ENCODE assay signal across 9 cellular contexts in the genomic region with DNA sequence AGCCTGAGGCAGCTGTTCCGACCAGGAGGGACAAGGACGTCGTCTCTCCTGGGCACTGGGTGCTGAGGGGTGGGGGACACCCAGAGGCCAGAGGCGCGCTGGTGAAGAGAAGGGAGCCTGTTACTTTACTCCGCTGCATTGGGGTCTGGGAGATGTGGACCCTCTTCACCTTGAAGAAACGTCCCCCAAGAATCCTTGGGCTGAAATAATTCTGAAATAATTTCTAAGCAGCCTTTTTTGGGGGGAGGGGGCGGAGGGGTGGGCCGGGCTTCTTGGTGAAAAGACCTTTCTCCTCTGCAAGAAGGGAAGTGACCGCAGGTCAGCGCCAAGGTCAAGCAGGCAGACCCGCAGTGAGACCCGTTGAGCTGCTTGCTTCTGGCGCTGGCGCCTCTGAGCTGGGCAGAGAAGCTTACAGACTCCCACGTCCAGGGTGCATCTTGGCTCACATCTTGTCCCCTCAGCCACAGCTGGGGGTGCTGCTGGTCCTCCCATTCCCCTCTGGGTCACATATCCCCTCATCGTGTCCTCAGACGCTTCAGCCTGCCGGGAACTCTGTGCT. TPM values are rescaled to one million over a fixed set of nuclear protein-coding genes. Genes with fewer than 3 reads are reported as not detected.
DNase-seq lines count a peak whose midpoint lies in the region; ATAC-seq and TF ChIP-seq lines count a peak whose summit lies in the region.
"Had no signal": no experiment of that assay in that cellular context is flagged by ENCODE, and none has a peak within 500 bp of the region (broad histone marks: within the 10 kb centered on the region; RNA-seq: fewer than 3 reads in every experiment).

No MANE protein-coding gene starts in this region.

- H3K4ac ChIP-seq in trophoblast cell (ENCODE audit: low read depth, low read length) = no peak overlapping the region

- H2AK5ac ChIP-seq in trophoblast cell (ENCODE audit: low read length) = no peak overlapping the region

- peaks cover 16% of the 10 kb centered on the region for H3K27me3 Mint-ChIP-seq in GM23338 (ENCODE audit: insufficient read depth, low read depth, poor library complexity)

- H3K9me3 ChIP-seq in PC-9 (ENCODE audit: insufficient read depth, low read depth) (no peaks in the 10 kb centered on the region), esophagus squamous epithelium (no peaks in the 10 kb centered on the region), trophoblast cell (ENCODE audit: insufficient read depth, low read depth, low read length) (peaks cover 3% of the 10 kb centered on the region), adrenal gland (replicated peaks in 1 of 3) (no peaks in the 10 kb centered on the region)

- no peak overlapping the region for H4K91ac ChIP-seq in trophoblast cell (ENCODE audit: low read depth, low read length)

- ATAC-seq in GM23338 (no peak), GM21529 (IDR thresholded peaks at IDR 0.05; ENCODE audit: unreplicated experiment) (no peak)

- H3F3A ChIP-seq in GM23338 (replicated peaks; ENCODE audit: low read depth) = no peaks in the 10 kb centered on the region
- peaks cover 13% of the 10 kb centered on the region for H3F3A ChIP-seq in PC-9 (ENCODE audit: insufficient read depth, low read depth)

- H3K9me2 ChIP-seq in GM23338 (ENCODE audit: insufficient read depth) (no peaks in the 10 kb centered on the region), PC-9 (ENCODE audit: insufficient read depth) (no peaks in the 10 kb centered on the region)

- POLR2A ChIA-PET in PC-9 (lab: Charles Lee; ENCODE audit: unreplicated experiment) = interaction anchor here (0.6 to 0.9 kb wide), 3 partner anchors 54 to 379 kb away, joined by 3 to 5 read pairs (median 4); partner anchors contain the start of gene RPS15A

- H3K27ac ChIP-seq in GM23338 (ENCODE audit: low read depth) = no peak overlapping the region
- H3K27ac ChIP-seq in PC-9 = no peak overlapping the region
- H3K27ac ChIP-seq in esophagus squamous epithelium = peak overlapping the region in 1 of 4 donors; percentile 72
- no peak overlapping the region for H3K27ac ChIP-seq in trophoblast cell (ENCODE audit: low read depth, low read length)
- peak overlapping the region in 1 of 5 donors; percentile 49 for H3K27ac ChIP-seq in adrenal gland

- H3K23ac ChIP-seq in trophoblast cell (ENCODE audit: low read length) = no peak overlapping the region

- 22 to 43% methylated on average over 6 to 9 of the region's 19 CpGs for WGBS in esophagus squamous epithelium, 2 donors
- WGBS in trophoblast cell (ENCODE audit: extremely low coverage, insufficient coverage, insufficient read length) = no CpG with 5 or more reads among the region's 19 CpGs
- WGBS in adrenal gland, 4 donors = 5 to 20% (median 17%) methylated on average over 7 to 19 of the region's 19 CpGs

- H2BK5ac ChIP-seq in trophoblast cell (ENCODE audit: low read depth, low read length, poor library complexity) = no peak overlapping the region

- no TSS peak for BruUV-seq in PC-9 (replicated peaks; lab: Mats Ljungman, UMichigan)

- intact Hi-C loops in PC-9 (cut with micrococcal nuclease; ENCODE audit: unreplicated experiment) = loop anchor here (5.0 kb wide), 1 partner anchor 718 kb away; no protein-coding TSS in a partner anchor
- intact Hi-C loops in esophagus squamous epithelium (cut with DNase I) = loop anchor here (5.0 kb wide), 1 partner anchor 77 kb away; no protein-coding TSS in a partner anchor
- intact Hi-C loops in adrenal gland (cut with DNase I) = loop anchor here in 1 of 2 donors (5.0 kb wide), 1 partner anchor 82 kb away; no protein-coding TSS in a partner anchor

- no peaks in the 10 kb centered on the region for H3K9me3 Mint-ChIP-seq in GM23338

- no peak overlapping the region for H2BK120ac ChIP-seq in trophoblast cell (ENCODE audit: insufficient read depth, low read length, poor library complexity)

- H3K79me2 ChIP-seq in GM23338 (replicated peaks; ENCODE audit: insufficient read depth) = no peaks in the 10 kb centered on the region
- 0 out of 2 replicates have a peak, but pooled peaks cover 8% of the 10 kb centered on the region for H3K79me2 ChIP-seq in PC-9 (ENCODE audit: low read depth)
- H3K79me2 ChIP-seq in trophoblast cell (ENCODE audit: control insufficient read depth, insufficient read depth, low read length, poor library complexity) = peaks cover 5% of the 10 kb centered on the region

- H2BK12ac ChIP-seq in trophoblast cell (ENCODE audit: low read length) = no peak overlapping the region

- H3K4me3 ChIP-seq in GM23338 (peak overlapping the region; percentile 89), PC-9 (peak overlapping the region; percentile 96), esophagus squamous epithelium (peak overlapping the region; percentile 53 to 78 (median 66)), trophoblast cell (ENCODE audit: low read depth, low read length) (no peak overlapping the region), adrenal gland (peak overlapping the region in 1 of 4 donors; percentile 57)

- H3K27me3 ChIP-seq in GM23338 (ENCODE audit: insufficient read depth) (peaks cover 23% of the 10 kb centered on the region), PC-9 (ENCODE audit: insufficient read depth, low read depth) (no peaks in the 10 kb centered on the region), esophagus squamous epithelium (peaks cover 0 to 31% (median 0%) of the 10 kb centered on the region in 4 donors), trophoblast cell (ENCODE audit: insufficient read depth, low read length) (peaks cover 5% of the 10 kb centered on the region), adrenal gland (peaks cover 9% of the 10 kb centered on the region)

- no peaks in the 10 kb centered on the region for H4K20me1 ChIP-seq in GM23338 (replicated peaks; ENCODE audit: insufficient read depth)
- H4K20me1 ChIP-seq in PC-9 (ENCODE audit: insufficient read depth) = no peaks in the 10 kb centered on the region

- H4K12ac ChIP-seq in trophoblast cell (ENCODE audit: low read depth, low read length) = no peak overlapping the region

- H3K9ac ChIP-seq in trophoblast cell (ENCODE audit: low read length) = no peak overlapping the region

- peak overlapping the region; percentile 69 for H3K4me3 Mint-ChIP-seq in GM23338

- CTCF ChIA-PET in PC-9 (lab: Charles Lee) = interaction anchor here (0.8 kb wide), 1 partner anchor 9 kb away, joined by 4 read pairs; no protein-coding TSS in a partner anchor

- peaks cover 7% of the 10 kb centered on the region; the same call in 2 of the 3 replicates for H3K4me1 Mint-ChIP-seq in GM23338

- H4K8ac ChIP-seq in trophoblast cell (ENCODE audit: low read depth, low read length) = no peak overlapping the region

- TF ChIP-seq POLR2A in esophagus squamous epithelium (IDR thresholded peaks at IDR 0.05) (no peak), adrenal gland (IDR thresholded peaks at IDR 0.05) (no peak)

- no peak overlapping the region for H3K14ac ChIP-seq in trophoblast cell (ENCODE audit: low read length)

- peak overlapping the region; percentile 87 for H3K4me2 ChIP-seq in GM23338
- peak overlapping the region; percentile 94 for H3K4me2 ChIP-seq in PC-9
- H3K4me2 ChIP-seq in trophoblast cell (ENCODE audit: low read length) = peak overlapping the region; percentile 96

- H3K79me1 ChIP-seq in trophoblast cell (ENCODE audit: low read length) = peaks cover 7% of the 10 kb centered on the region

- no peak overlapping the region for H3K27ac Mint-ChIP-seq in GM23338

- H3K36me3 ChIP-seq in GM23338 (ENCODE audit: insufficient read depth) = no peaks in the 10 kb centered on the region
- no peaks in the 10 kb centered on the region for H3K36me3 ChIP-seq in PC-9 (ENCODE audit: low read depth)
- H3K36me3 ChIP-seq in esophagus squamous epithelium = no peaks in the 10 kb centered on the region
- no peaks in the 10 kb centered on the region for H3K36me3 ChIP-seq in trophoblast cell (ENCODE audit: control insufficient read depth in 1 of 2, insufficient read depth in 2 of 2, low read length in 2 of 2)
- no peaks in the 10 kb centered on the region for H3K36me3 ChIP-seq in adrenal gland (replicated peaks in 1 of 2)

- TF ChIP-seq CTCF in GM23338 (conservative IDR thresholded peaks at IDR 0.05; ENCODE audit: low read depth in 2 of 2) (no peak), PC-9 (conservative IDR thresholded peaks at IDR 0.05) (no peak), esophagus squamous epithelium (IDR thresholded peaks at IDR 0.05) (no peak), adrenal gland (IDR thresholded peaks at IDR 0.05) (no peak)

- DNase-seq in GM23338 (ENCODE audit: low spot score) = peak; percentile 17
- DNase-seq in PC-9 = no peak
- DNase-seq in esophagus squamous epithelium (lab: John Stamatoyannopoulos, UW) = no peak
- DNase-seq in trophoblast cell = peak in 1 of 2 donors; percentile 23
- DNase-seq in AML-193 (lab: John Stamatoyannopoulos, UW) = no peak
- no peak for DNase-seq in adrenal gland
- no peak for DNase-seq in NCI-H345 (lab: John Stamatoyannopoulos, UW)
- DNase-seq: NCI-H526 treated with DMSO at 0.1 percent for 48 hours had no signal

- no peak overlapping the region for H3K18ac ChIP-seq in trophoblast cell (ENCODE audit: low read length)

- H3K36me3 Mint-ChIP-seq in GM23338 (ENCODE audit: low read depth) = no peaks in the 10 kb centered on the region; the same call in 2 of the 3 replicates

- H2AFZ ChIP-seq in GM23338 = peak overlapping the region; percentile 96
- peak overlapping the region; percentile 91 for H2AFZ ChIP-seq in PC-9
- H2AFZ ChIP-seq in trophoblast cell (ENCODE audit: insufficient read depth, low read length, poor library complexity) = no peak overlapping the region

- H3K4me1 ChIP-seq in GM23338 (ENCODE audit: insufficient read depth) (no peaks in the 10 kb centered on the region), PC-9 (replicated peaks; ENCODE audit: insufficient read depth) (peaks cover 33% of the 10 kb centered on the region), esophagus squamous epithelium (peaks cover 17 to 31% (median 17%) of the 10 kb centered on the region in 3 donors), trophoblast cell (ENCODE audit: control insufficient read depth in 1 of 2, insufficient read depth in 2 of 2, low read length in 2 of 2) (peaks cover 2 to 13% of the 10 kb centered on the region in 2 experiments), adrenal gland (replicated peaks in 1 of 2) (peaks cover 0 to 17% of the 10 kb centered on the region in 2 donors)

TF ChIP-seq in GM23338, 12 proteins besides CTCF, POLR2A, EP300 and RAD21 (continues in another document):
- TF ChIP-seq POLR2AphosphoS5 (IDR thresholded peaks at IDR 0.05; ENCODE audit: low read depth) = no peak

RNA-seq across cellular contexts. Expression of gene SYT17, which starts 1.1 kb away (rescaled TPM):
- 6.9 and 9.5 TPM in 2 replicates for total RNA-seq in GM23338 (2014; rRNA removed; shearing (Covaris generic))
- 5.3 and 6.1 TPM in 2 replicates for polyA plus RNA-seq in GM23338 (2016; fragmentation: Nextera tagmentation; extraction: Ambion mirVana)
- 36.6 and 45.2 TPM in 2 replicates for total RNA-seq in PC-9 (2021)
- 1 to 10 TPM in 3 of 4 donors, under 1 TPM in 1; 0.88 to 7.6 (median 4.7) TPM for total RNA-seq in esophagus squamous epithelium
- polyA plus RNA-seq in trophoblast cell (2013) = 3.4 and 3.9 TPM in 2 replicates
- total RNA-seq in adrenal gland = 1 to 10 TPM; 1.1 to 6.5 (median 3.3) TPM
- 1 to 10 TPM; 2.4 to 4.0 (median 3.6) TPM for polyA plus RNA-seq in adrenal gland

RNA-seq across cellular contexts. Expression of gene ITPRIPL2, which starts 55.4 kb away (rescaled TPM):
- total RNA-seq in GM23338 (2014; rRNA removed; shearing (Covaris generic)) = 5.7 and 8.3 TPM in 2 replicates
- polyA plus RNA-seq in GM23338 (2016; fragmentation: Nextera tagmentation; extraction: Ambion mirVana) (0.94 TPM in 2 replicates), adrenal gland (10 to 100 TPM in 1 of 3 donors, 1 to 10 TPM in 2; 7.7 to 15.5 (median 8.9) TPM)
- total RNA-seq in PC-9 (2021) (117 and 142 TPM in 2 replicates), esophagus squamous epithelium (10 to 100 TPM; 18.3 to 78.6 (median 42.4) TPM), adrenal gland (100 to 1,000 TPM in 1 of 8 donors, 10 to 100 TPM in 7; 42.7 to 121 (median 59.6) TPM)
- 12.7 and 13.3 TPM in 2 replicates for polyA plus RNA-seq in trophoblast cell (2013)
